ENCODE assay signal across 8 cellular contexts in genomic region chr13:27170221-27170520, GRCh38. TPM values are rescaled to one million over a fixed set of nuclear protein-coding genes. Genes with fewer than 3 reads are reported as not detected.
A peak's percentile ranks its signal among the peaks of the same experiment; 100 is the strongest.
DNase-seq lines count a peak whose midpoint lies in the region; ATAC-seq, FAIRE-seq and TF ChIP-seq lines count a peak whose summit lies in the region.

No MANE protein-coding gene starts in this region.

- H2AFZ ChIP-seq in keratinocyte (ENCODE audit: control insufficient read depth, low read length), result no peak overlapping the region

- H3K9me3 Mint-ChIP-seq in activated naive CD8-positive, alpha-beta T cell treated with anti-CD3 and anti-CD28 coated beads, Interleukin-2, amount 10 ng/mL, durations not matched to agents 7 days and 5 days, result no peaks in the 10 kb centered on the region

- no peak for FAIRE-seq in keratinocyte (lab: Jason Lieb, UNC)

- TF ChIP-seq CTCF in BE2C (IDR thresholded peaks at IDR 0.05; ENCODE audit: low read depth, low read length) (no peak), keratinocyte (optimal IDR thresholded peaks at IDR 0.05 in 1 of 3, IDR thresholded peaks at IDR 0.05 in 1 of 3, conservative IDR thresholded peaks at IDR 0.05 in 1 of 3; ENCODE audit: extremely low read depth in 1 of 3, insufficient read depth in 2 of 3, low read length in 3 of 3) (no peak), testis (IDR thresholded peaks at IDR 0.05) (no peak)

- POLR2A ChIA-PET in activated naive CD8-positive, alpha-beta T cell treated with anti-CD3 and anti-CD28 coated beads, Interleukin-2, amount 10 ng/mL, durations not matched to agents 7 days and 5 days (lab: Charles Lee), result interaction anchor here (0.9 to 1.0 kb wide), 2 partner anchors 38 to 125 kb away, joined by 3 to 8 read pairs; no protein-coding TSS in a partner anchor

- intact Hi-C loops in testis (cut with DNase I; ENCODE audit: low total_unique reads), result no loop called here

- H3K27ac ChIP-seq in keratinocyte (ENCODE audit: control insufficient read depth, insufficient read depth, low read length) (peak overlapping the region; percentile 86), testis (peak overlapping the region; percentile 8 to 96)

- H3K4me3 Mint-ChIP-seq in activated naive CD8-positive, alpha-beta T cell treated with anti-CD3 and anti-CD28 coated beads, Interleukin-2, amount 10 ng/mL, durations not matched to agents 7 days and 5 days, result peak overlapping the region; percentile 95

- H3K36me3 ChIP-seq in BE2C (no peaks in the 10 kb centered on the region), keratinocyte (ENCODE audit: control insufficient read depth in 2 of 2, extremely low read depth in 1 of 2, insufficient read depth in 2 of 2, low read length in 2 of 2) (no peaks in the 10 kb centered on the region), testis (ENCODE audit: low read depth, missing control alignments) (no peaks in the 10 kb centered on the region)

- H3K4me1 Mint-ChIP-seq in activated naive CD8-positive, alpha-beta T cell treated with anti-CD3 and anti-CD28 coated beads, Interleukin-2, amount 10 ng/mL, durations not matched to agents 7 days and 5 days, result peaks cover 38% of the 10 kb centered on the region

- WGBS in testis, 2 donors, result 16 to 19% methylated on average over 4 of the region's 4 CpGs

- H3K4me2 ChIP-seq in keratinocyte (ENCODE audit: control insufficient read depth, extremely low read depth, insufficient read depth, low read depth, low read length), result peak overlapping the region; percentile 72

- H3K36me3 Mint-ChIP-seq in activated naive CD8-positive, alpha-beta T cell treated with anti-CD3 and anti-CD28 coated beads, Interleukin-2, amount 10 ng/mL, durations not matched to agents 7 days and 5 days, result peaks cover 3% of the 10 kb centered on the region

- H3K4me3 ChIP-seq in BE2C (ENCODE audit: low read depth, low read length), result peak overlapping the region; percentile 64
- H3K4me3 ChIP-seq in keratinocyte (ENCODE audit: control insufficient read depth in 2 of 3, extremely low read depth in 1 of 3, insufficient read depth in 2 of 3, low read depth in 1 of 3, low read length in 3 of 3), result peak overlapping the region; percentile 52 to 77 (median 67)
- H3K4me3 ChIP-seq in testis, result peak overlapping the region; percentile 54 to 87

- dilution Hi-C loops in keratinocyte (cut with MboI; ENCODE audit: extremely low pct_ligation_motif_present, low sequenced_read_pairs), result no loop called here

- peaks cover 3% of the 10 kb centered on the region for H3K9me1 ChIP-seq in keratinocyte (ENCODE audit: control insufficient read depth, extremely low read depth, insufficient read depth, low read length)

- H3K9me3 ChIP-seq in BE2C (no peaks in the 10 kb centered on the region), keratinocyte (ENCODE audit: control insufficient read depth, low read depth, low read length) (no peaks in the 10 kb centered on the region), testis (no peaks in the 10 kb centered on the region)

- DNase-seq in BE2C (no peak), keratinocyte (ENCODE audit: low read depth, low spot score) (no peak), testis (no peak), NCI-H1092 (lab: John Stamatoyannopoulos, UW) (no peak), putamen (ENCODE audit: low spot score) (no peak)
- DNase-seq in activated naive CD8-positive, alpha-beta T cell treated with anti-CD3 and anti-CD28 coated beads, Interleukin-2, amount 10 ng/mL, durations not matched to agents 7 days and 5 days, result no peak
- no peak for DNase-seq in NK-92 treated with Interleukin-12 subunit alpha and Interleukin-12 subunit beta, amount 100 ng/mL, for 24 hours (lab: John Stamatoyannopoulos, UW)

- peak overlapping the region; percentile 88 for H3K9ac ChIP-seq in keratinocyte (ENCODE audit: control insufficient read depth, extremely low read depth, insufficient read depth, low read length)

- H3K4me1 ChIP-seq in BE2C (no peaks in the 10 kb centered on the region; the same call in 1 of the 2 replicates), keratinocyte (ENCODE audit: control insufficient read depth, extremely low read depth, insufficient read depth, low read length) (peaks cover 31% of the 10 kb centered on the region), testis (peaks cover 17% of the 10 kb centered on the region)

- H3K27me3 ChIP-seq in BE2C (no peaks in the 10 kb centered on the region), keratinocyte (ENCODE audit: control insufficient read depth, extremely low read depth, insufficient read depth, low read length) (no peaks in the 10 kb centered on the region), testis (no peaks in the 10 kb centered on the region)

- H3K27me3 Mint-ChIP-seq in activated naive CD8-positive, alpha-beta T cell treated with anti-CD3 and anti-CD28 coated beads, Interleukin-2, amount 10 ng/mL, durations not matched to agents 7 days and 5 days, result no peaks in the 10 kb centered on the region

- no peak for TF ChIP-seq POLR2A in testis (IDR thresholded peaks at IDR 0.05)

- H3K27ac Mint-ChIP-seq in activated naive CD8-positive, alpha-beta T cell treated with anti-CD3 and anti-CD28 coated beads, Interleukin-2, amount 10 ng/mL, durations not matched to agents 7 days and 5 days, result peak overlapping the region; percentile 98

- H3K79me2 ChIP-seq in keratinocyte (ENCODE audit: control insufficient read depth, insufficient read depth, low read length), result peaks cover 52% of the 10 kb centered on the region

- peaks cover 6% of the 10 kb centered on the region for H4K20me1 ChIP-seq in keratinocyte (ENCODE audit: control insufficient read depth, extremely low read depth, insufficient read depth, low read length)

- ATAC-seq in HG02884 (IDR thresholded peaks at IDR 0.05; ENCODE audit: unreplicated experiment), result peak; percentile 25
- no peak for ATAC-seq in activated naive CD8-positive, alpha-beta T cell treated with anti-CD3 and anti-CD28 coated beads, Interleukin-2, amount 10 ng/mL, durations not matched to agents 7 days and 5 days (ENCODE audit: low read depth)

RNA-seq across cellular contexts. Expression of gene USP12, which starts 1.4 kb away (rescaled TPM):
- 11.6 TPM for polyA plus RNA-seq in BE2C (2012; ENCODE audit: insufficient read depth, insufficient read length, low read depth)
- 10 to 100 TPM; 21.4 to 23.9 TPM for total RNA-seq in activated naive CD8-positive, alpha-beta T cell treated with anti-CD3 and anti-CD28 coated beads, Interleukin-2, amount 10 ng/mL, durations not matched to agents 7 days and 5 days
- 9.7 to 20.7 TPM (median 11.2 TPM) in 3 replicates for polyA plus RNA-seq in keratinocyte
- 11.4 TPM for polyA plus RNA-seq in keratinocyte (2011; ENCODE audit: low read depth)
- 9.4 and 19.0 TPM in 2 replicates for polyA plus RNA-seq in keratinocyte (2011; cell fraction: cytosol; rRNA removed)
- polyA plus RNA-seq in keratinocyte (2011; cell fraction: nucleus; rRNA removed), result 9.1 and 11.4 TPM in 2 replicates
- 12.9 and 19.2 TPM in 2 replicates for polyA plus RNA-seq in keratinocyte (2012; ENCODE audit: low replicate concordance)
- polyA minus RNA-seq in keratinocyte, result 2.1 to 19.8 TPM (median 9.6 TPM) in 3 replicates
- 9.2 TPM for polyA minus RNA-seq in keratinocyte (2011; cell fraction: cytosol; rRNA and poly(A)+ RNA removed)
- polyA minus RNA-seq in keratinocyte (2011; cell fraction: nucleus; rRNA and poly(A)+ RNA removed), result 8.4 and 16.5 TPM in 2 replicates
- 10 to 100 TPM; 26.1 to 30.2 TPM for total RNA-seq in testis
- polyA plus RNA-seq in testis (ENCODE audit: insufficient read depth, low read depth, low replicate concordance), result 24.3 TPM
